Comparison of ENCODE assay signal across 1 cellular context in the genomic region with DNA sequence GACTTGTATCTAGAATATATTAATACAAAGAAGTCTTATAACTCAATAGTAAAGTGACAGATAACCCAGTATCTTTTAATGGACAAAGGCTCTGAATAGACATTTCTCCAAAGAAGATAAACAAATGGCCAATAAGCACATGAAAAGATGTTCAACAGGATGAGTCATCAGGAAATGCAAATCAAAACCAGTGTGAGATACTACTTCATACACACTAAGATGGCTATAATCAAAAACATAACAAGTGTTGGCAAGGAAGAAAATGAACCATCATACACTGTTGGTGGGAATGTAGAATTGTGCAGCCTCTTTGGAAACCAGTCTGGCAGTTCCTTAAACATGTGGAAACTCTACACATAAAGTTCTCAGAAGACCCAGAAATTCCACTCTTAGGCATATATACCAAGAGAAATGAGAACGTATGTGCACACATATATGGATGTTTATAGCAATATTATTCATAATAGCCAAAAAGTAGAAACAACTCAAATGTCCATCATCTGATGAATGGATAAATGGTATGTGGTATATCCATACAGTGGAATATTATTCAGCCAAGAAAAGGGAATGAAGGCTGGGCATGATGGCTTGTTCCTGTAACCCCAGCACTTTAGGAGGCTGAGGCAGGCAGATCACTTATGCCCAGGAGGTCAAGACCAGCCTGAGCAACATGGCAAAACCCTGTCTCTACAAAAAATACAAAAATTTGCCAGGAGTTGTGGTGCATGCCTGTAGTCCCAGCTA.
A peak's percentile ranks its signal among the peaks of the same experiment; 100 is the strongest.
TF ChIP-seq lines count a peak whose summit lies in the region.

No MANE protein-coding gene starts in this region.

TF ChIP-seq in HEK293, 187 proteins besides CTCF, POLR2A, EP300 and RAD21 (continued from another document):
- TF ChIP-seq, protein P1, sequence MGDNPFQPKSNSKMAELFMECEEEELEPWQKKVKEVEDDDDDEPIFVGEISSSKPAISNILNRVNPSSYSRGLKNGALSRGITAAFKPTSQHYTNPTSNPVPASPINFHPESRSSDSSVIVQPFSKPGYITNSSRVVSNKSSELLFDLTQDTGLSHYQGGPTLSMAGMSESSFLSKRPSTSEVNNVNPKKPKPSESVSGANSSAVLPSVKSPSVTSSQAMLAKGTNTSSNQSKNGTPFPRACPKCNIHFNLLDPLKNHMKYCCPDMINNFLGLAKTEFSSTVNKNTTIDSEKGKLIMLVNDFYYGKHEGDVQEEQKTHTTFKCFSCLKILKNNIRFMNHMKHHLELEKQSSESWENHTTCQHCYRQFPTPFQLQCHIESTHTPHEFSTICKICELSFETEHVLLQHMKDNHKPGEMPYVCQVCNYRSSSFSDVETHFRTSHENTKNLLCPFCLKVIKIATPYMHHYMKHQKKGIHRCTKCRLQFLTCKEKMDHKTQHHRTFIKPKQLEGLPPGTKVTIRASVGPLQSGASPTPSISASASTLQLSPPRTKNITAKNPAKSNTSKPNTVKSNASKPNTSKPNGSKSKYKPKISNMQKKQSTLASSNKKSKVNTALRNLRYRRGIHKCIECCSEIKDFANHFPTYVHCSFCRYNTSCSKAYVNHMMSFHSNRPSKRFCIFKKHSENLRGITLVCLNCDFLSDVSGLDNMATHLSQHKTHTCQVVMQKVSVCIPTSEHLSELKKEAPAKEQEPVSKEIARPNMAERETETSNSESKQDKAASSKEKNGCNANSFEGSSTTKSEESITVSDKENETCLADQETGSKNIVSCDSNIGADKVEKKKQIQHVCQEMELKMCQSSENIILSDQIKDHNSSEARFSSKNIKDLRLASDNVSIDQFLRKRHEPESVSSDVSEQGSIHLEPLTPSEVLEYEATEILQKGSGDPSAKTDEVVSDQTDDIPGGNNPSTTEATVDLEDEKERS (tag by site-specific recombination; IDR thresholded peaks at IDR 0.05), result 0 out of 2 replicates have a peak, but pooled peaks have one; percentile 58
